21 cellular contexts compared by ENCODE assay signal in genomic region chr9:125755340-125755739, GRCh38. TPM values are rescaled to one million over a fixed set of nuclear protein-coding genes. Genes with fewer than 3 reads are reported as not detected.
DNase-seq lines count a peak whose midpoint lies in the region; TF ChIP-seq lines count a peak whose summit lies in the region.
"Had no signal": no experiment of that assay in that cellular context is flagged by ENCODE, and none has a peak within 500 bp of the region (broad histone marks: within the 10 kb centered on the region; RNA-seq: fewer than 3 reads in every experiment).

No MANE protein-coding gene starts in this region.

- H3K27ac ChIP-seq in A673 (ENCODE audit: low read depth, low read length, poor library complexity, severe bottlenecking) (no peak overlapping the region), HUES6 (ENCODE audit: low read depth, low read length) (no peak overlapping the region), iPS-18a (ENCODE audit: low read length) (no peak overlapping the region)
- H3K27ac ChIP-seq: psoas muscle, RWPE1, upper lobe of right lung had no signal

- no TSS peak for BruUV-seq in A673 (replicated peaks; lab: Mats Ljungman, UMichigan)

- H3K27me3 ChIP-seq in A673 (replicated peaks; ENCODE audit: insufficient read depth, low read depth, low read length, poor library complexity) (peaks cover 97% of the 10 kb centered on the region), HUES6 (ENCODE audit: control insufficient read depth, insufficient read depth, low read length) (no peaks in the 10 kb centered on the region), iPS-18a (ENCODE audit: control insufficient read depth, insufficient read depth, low read length) (no peaks in the 10 kb centered on the region)
- H3K27me3 ChIP-seq: upper lobe of right lung had no signal

- DNase-seq in A673 (ENCODE audit: low spot score) (peak; percentile 76), NCI-H69 (lab: John Stamatoyannopoulos, UW) (peak; percentile 86), G401 (ENCODE audit: low spot score) (no peak), SK-N-DZ (ENCODE audit: low spot score) (no peak), NCI-H226 (no peak)
- DNase-seq in stimulated activated CD4-positive, alpha-beta T cell treated with anti-CD3 and anti-CD28 coated beads, Interleukin-2, amount 100 ng/mL, for 48 hours = no peak
- DNase-seq: ACHN; activated CD8-positive, alpha-beta memory T cell treated with anti-CD3 and anti-CD28 coated beads, Interleukin-2, amount 10 ng/mL, durations not matched to agents 7 days and 5 days; amniotic stem cell; CD4-positive, CD25-positive, alpha-beta regulatory T cell; endodermal cell; left ventricle myocardium superior; naive B cell; NCI-H187 treated with DMSO at 0.1 percent for 48 hours; psoas muscle; stimulated activated CD4-positive, alpha-beta T cell treated with anti-CD3 and anti-CD28 coated beads, Interleukin-12 subunit alpha, Interleukin-12 subunit beta, amount 100 ng/mL, for 4 hours; stimulated activated naive CD4-positive, alpha-beta T cell treated with Interleukin-2 at 50 U/mL for 16 hours; upper lobe of right lung had no signal

- POLR2A ChIA-PET in A673 (lab: Charles Lee; ENCODE audit: low non-redundant PET) = interaction anchor here (0.7 kb wide), 1 partner anchor 111 kb away, joined by 5 read pairs; no protein-coding TSS in a partner anchor

- intact Hi-C loops in A673 (cut with micrococcal nuclease; ENCODE audit: unreplicated experiment) = no loop called here

- no peaks in the 10 kb centered on the region for H3K4me1 ChIP-seq in A673 (ENCODE audit: insufficient read depth, low read length, poor library complexity, severe bottlenecking)
- peaks cover 86% of the 10 kb centered on the region for H3K4me1 ChIP-seq in HUES6 (ENCODE audit: control insufficient read depth, insufficient read depth, low read length)
- H3K4me1 ChIP-seq in iPS-18a (ENCODE audit: control insufficient read depth, low read depth, low read length) = peaks cover 92% of the 10 kb centered on the region
- H3K4me1 ChIP-seq: psoas muscle had no signal

- H3K9ac ChIP-seq in HUES6 (ENCODE audit: low read length) (no peak overlapping the region), iPS-18a (ENCODE audit: low read length) (no peak overlapping the region)

- no peak for TF ChIP-seq CTCF in A673 (conservative IDR thresholded peaks at IDR 0.05; ENCODE audit: low read depth, low read length)

- CTCF ChIA-PET in A673 (lab: Charles Lee) = no interaction called here

- in situ Hi-C loops in G401 (cut with HindIII; ENCODE audit: low sequenced_read_pairs) = no loop called here

- H3K4me3 ChIP-seq in A673 (ENCODE audit: low read depth, low read length, poor library complexity, severe bottlenecking) (no peak overlapping the region), HUES6 (ENCODE audit: low read depth, low read length) (0 out of 2 replicates have a peak overlapping the region, but pooled peaks have one; percentile 7), iPS-18a (ENCODE audit: low read length) (peak overlapping the region; percentile 46)
- H3K4me3 ChIP-seq: psoas muscle, upper lobe of right lung had no signal

- H3K9me3 ChIP-seq in A673 (ENCODE audit: low read depth, low read length, poor library complexity, severe bottlenecking) (no peaks in the 10 kb centered on the region), HUES6 (ENCODE audit: control insufficient read depth, insufficient read depth, low read depth, low read length) (no peaks in the 10 kb centered on the region), iPS-18a (ENCODE audit: control insufficient read depth, low read depth, low read length) (no peaks in the 10 kb centered on the region)
- H3K9me3 ChIP-seq: psoas muscle, upper lobe of right lung had no signal

- H3K36me3 ChIP-seq in A673 (ENCODE audit: insufficient read depth, low read length, poor library complexity, severe bottlenecking) = no peaks in the 10 kb centered on the region
- no peaks in the 10 kb centered on the region for H3K36me3 ChIP-seq in HUES6 (ENCODE audit: control insufficient read depth, insufficient read depth, low read length)
- H3K36me3 ChIP-seq in iPS-18a (ENCODE audit: control insufficient read depth, low read depth, low read length) = peaks cover 6% of the 10 kb centered on the region
- H3K36me3 ChIP-seq: upper lobe of right lung had no signal

RNA-seq across cellular contexts. Expression of gene PBX3, which starts 8.2 kb away (rescaled TPM):
- total RNA-seq in A673 (2021) = 1.5 and 3.5 TPM in 2 replicates
- 17.0 and 44.9 TPM in 2 replicates for total RNA-seq in G401 (2014; rRNA removed; shearing (Covaris generic))
- polyA plus RNA-seq in SK-N-DZ (2014; cell fraction: cytosol; rRNA removed) = 51.4 and 62.6 TPM in 2 replicates
- polyA plus RNA-seq in SK-N-DZ (2014; cell fraction: nucleus; rRNA removed) = 33.8 and 57.4 TPM in 2 replicates

RNA-seq across cellular contexts. Expression of gene MAPKAP1, which starts 48.3 kb away (rescaled TPM):
- total RNA-seq in A673 (2021) = 98.7 and 103 TPM in 2 replicates
- 77.0 and 113 TPM in 2 replicates for total RNA-seq in G401 (2014; rRNA removed; shearing (Covaris generic))
- polyA plus RNA-seq in SK-N-DZ (2014; cell fraction: cytosol; rRNA removed) = 56.8 and 57.7 TPM in 2 replicates
- polyA plus RNA-seq in SK-N-DZ (2014; cell fraction: nucleus; rRNA removed) = 37.1 and 55.5 TPM in 2 replicates

Comparison
In these comparisons a context has a peak if more than half of its experiments do, and no peak if none do; other contexts are left out.
1. DNase-seq: peak in A673 (single experiment) and NCI-H69 (single experiment); none in stimulated activated CD4-positive, alpha-beta T cell treated with anti-CD3 and anti-CD28 coated beads, Interleukin-2, amount 100 ng/mL, for 48 hours (0 of 2), G401 (single experiment), SK-N-DZ (single experiment) and NCI-H226 (single experiment).